ENCODE assay signal across 1 cellular context in genomic region chr3:153161714-153162512, GRCh38.
TF ChIP-seq lines count a peak whose summit lies in the region.

RAP2B (plus strand) TSS chr3:153162226; CDS start chr3:153162694, 468 bp downstream.

TF ChIP-seq in K562, 482 proteins besides CTCF, POLR2A, EP300 and RAD21 (continued from another document and continues in another):
- TF ChIP-seq, protein P1, sequence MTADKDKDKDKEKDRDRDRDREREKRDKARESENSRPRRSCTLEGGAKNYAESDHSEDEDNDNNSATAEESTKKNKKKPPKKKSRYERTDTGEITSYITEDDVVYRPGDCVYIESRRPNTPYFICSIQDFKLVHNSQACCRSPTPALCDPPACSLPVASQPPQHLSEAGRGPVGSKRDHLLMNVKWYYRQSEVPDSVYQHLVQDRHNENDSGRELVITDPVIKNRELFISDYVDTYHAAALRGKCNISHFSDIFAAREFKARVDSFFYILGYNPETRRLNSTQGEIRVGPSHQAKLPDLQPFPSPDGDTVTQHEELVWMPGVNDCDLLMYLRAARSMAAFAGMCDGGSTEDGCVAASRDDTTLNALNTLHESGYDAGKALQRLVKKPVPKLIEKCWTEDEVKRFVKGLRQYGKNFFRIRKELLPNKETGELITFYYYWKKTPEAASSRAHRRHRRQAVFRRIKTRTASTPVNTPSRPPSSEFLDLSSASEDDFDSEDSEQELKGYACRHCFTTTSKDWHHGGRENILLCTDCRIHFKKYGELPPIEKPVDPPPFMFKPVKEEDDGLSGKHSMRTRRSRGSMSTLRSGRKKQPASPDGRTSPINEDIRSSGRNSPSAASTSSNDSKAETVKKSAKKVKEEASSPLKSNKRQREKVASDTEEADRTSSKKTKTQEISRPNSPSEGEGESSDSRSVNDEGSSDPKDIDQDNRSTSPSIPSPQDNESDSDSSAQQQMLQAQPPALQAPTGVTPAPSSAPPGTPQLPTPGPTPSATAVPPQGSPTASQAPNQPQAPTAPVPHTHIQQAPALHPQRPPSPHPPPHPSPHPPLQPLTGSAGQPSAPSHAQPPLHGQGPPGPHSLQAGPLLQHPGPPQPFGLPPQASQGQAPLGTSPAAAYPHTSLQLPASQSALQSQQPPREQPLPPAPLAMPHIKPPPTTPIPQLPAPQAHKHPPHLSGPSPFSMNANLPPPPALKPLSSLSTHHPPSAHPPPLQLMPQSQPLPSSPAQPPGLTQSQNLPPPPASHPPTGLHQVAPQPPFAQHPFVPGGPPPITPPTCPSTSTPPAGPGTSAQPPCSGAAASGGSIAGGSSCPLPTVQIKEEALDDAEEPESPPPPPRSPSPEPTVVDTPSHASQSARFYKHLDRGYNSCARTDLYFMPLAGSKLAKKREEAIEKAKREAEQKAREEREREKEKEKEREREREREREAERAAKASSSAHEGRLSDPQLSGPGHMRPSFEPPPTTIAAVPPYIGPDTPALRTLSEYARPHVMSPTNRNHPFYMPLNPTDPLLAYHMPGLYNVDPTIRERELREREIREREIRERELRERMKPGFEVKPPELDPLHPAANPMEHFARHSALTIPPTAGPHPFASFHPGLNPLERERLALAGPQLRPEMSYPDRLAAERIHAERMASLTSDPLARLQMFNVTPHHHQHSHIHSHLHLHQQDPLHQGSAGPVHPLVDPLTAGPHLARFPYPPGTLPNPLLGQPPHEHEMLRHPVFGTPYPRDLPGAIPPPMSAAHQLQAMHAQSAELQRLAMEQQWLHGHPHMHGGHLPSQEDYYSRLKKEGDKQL (CRISPR knock-in tag; IDR thresholded peaks at IDR 0.05; ENCODE audit: borderline replicate concordance): no peak
- TF ChIP-seq XRCC5 (IDR thresholded peaks at IDR 0.05; ENCODE audit: low read depth, low read length) (no peak), PYGO2 (tag; IDR thresholded peaks at IDR 0.05) (no peak), EWSR1 (IDR thresholded peaks at IDR 0.05; ENCODE audit: borderline replicate concordance, low read depth, partially characterized antibody) (no peak), TEAD1 (CRISPR knock-in tag; IDR thresholded peaks at IDR 0.05) (peak in 1 of 2 experiments; percentile 18; a peak in 1 of 4 replicates), ZNF124 (CRISPR knock-in tag; IDR thresholded peaks at IDR 0.05) (no peak), ZBTB8A (IDR thresholded peaks at IDR 0.05; ENCODE audit: partially characterized antibody) (no peak), RBBP5 (IDR thresholded peaks at IDR 0.05; ENCODE audit: borderline replicate concordance, insufficient read depth, low read length, poor library complexity, severe bottlenecking) (no peak), SMARCE1 (IDR thresholded peaks at IDR 0.05) (no peak), PHF21A (IDR thresholded peaks at IDR 0.05; ENCODE audit: borderline replicate concordance, low read depth) (no peak), NR2F6 (CRISPR knock-in tag; IDR thresholded peaks at IDR 0.05) (no peak), IRF1 (CRISPR knock-in tag; IDR thresholded peaks at IDR 0.05; ENCODE audit: borderline replicate concordance) (no peak), RBFOX2 (IDR thresholded peaks at IDR 0.05; ENCODE audit: low read depth, low read length) (peak; percentile 86), NCOA4 (IDR thresholded peaks at IDR 0.05; ENCODE audit: partially characterized antibody) (no peak), PURB (CRISPR knock-in tag; IDR thresholded peaks at IDR 0.05; ENCODE audit: low read depth) (no peak), MCM7 (IDR thresholded peaks at IDR 0.05) (no peak), ELK3 (CRISPR knock-in tag; IDR thresholded peaks at IDR 0.05) (no peak), HMG20A (CRISPR knock-in tag; conservative IDR thresholded peaks at IDR 0.05) (no peak), ZNF586 (CRISPR knock-in tag; conservative IDR thresholded peaks at IDR 0.05) (no peak), SAP30 (IDR thresholded peaks at IDR 0.05; ENCODE audit: borderline replicate concordance, insufficient read depth, low read depth, low read length, poor library complexity, severe bottlenecking) (peak; percentile 82), YBX1 (IDR thresholded peaks at IDR 0.05) (no peak), TRIM25 (IDR thresholded peaks at IDR 0.05; ENCODE audit: borderline replicate concordance) (no peak), CXXC5 (CRISPR knock-in tag; IDR thresholded peaks at IDR 0.05) (peak; percentile 84), EZH2 (IDR thresholded peaks at IDR 0.05; ENCODE audit: borderline replicate concordance, low read depth, low read length) (no peak), KDM1A (IDR thresholded peaks at IDR 0.05) (no peak), TAF7 (tag; IDR thresholded peaks at IDR 0.05) (no peak), NCOA2 (IDR thresholded peaks at IDR 0.05; ENCODE audit: partially characterized antibody in 2 of 2) (no peak), DEAF1 (CRISPR knock-in tag; IDR thresholded peaks at IDR 0.05) (no peak), NR3C1 (CRISPR knock-in tag; IDR thresholded peaks at IDR 0.05) (peak; percentile 92), ARHGAP35 (IDR thresholded peaks at IDR 0.05; ENCODE audit: partially characterized antibody) (no peak), FIP1L1 (IDR thresholded peaks at IDR 0.05; ENCODE audit: low read depth, low read length, poor library complexity, severe bottlenecking) (peak; percentile 71), CHD4 (IDR thresholded peaks at IDR 0.05; ENCODE audit: insufficient read depth, insufficient replicate concordance, low read depth, low read length, poor library complexity, severe bottlenecking) (no peak), MBD2 (IDR thresholded peaks at IDR 0.05; ENCODE audit: borderline replicate concordance, low read depth) (peak; percentile 66; the same call in 1 of the 2 replicates), STAT5A (IDR thresholded peaks at IDR 0.05; ENCODE audit: borderline replicate concordance, low read length) (no peak), FOXA1 (IDR thresholded peaks at IDR 0.05; ENCODE audit: borderline replicate concordance) (no peak)
- TF ChIP-seq, protein P2, sequence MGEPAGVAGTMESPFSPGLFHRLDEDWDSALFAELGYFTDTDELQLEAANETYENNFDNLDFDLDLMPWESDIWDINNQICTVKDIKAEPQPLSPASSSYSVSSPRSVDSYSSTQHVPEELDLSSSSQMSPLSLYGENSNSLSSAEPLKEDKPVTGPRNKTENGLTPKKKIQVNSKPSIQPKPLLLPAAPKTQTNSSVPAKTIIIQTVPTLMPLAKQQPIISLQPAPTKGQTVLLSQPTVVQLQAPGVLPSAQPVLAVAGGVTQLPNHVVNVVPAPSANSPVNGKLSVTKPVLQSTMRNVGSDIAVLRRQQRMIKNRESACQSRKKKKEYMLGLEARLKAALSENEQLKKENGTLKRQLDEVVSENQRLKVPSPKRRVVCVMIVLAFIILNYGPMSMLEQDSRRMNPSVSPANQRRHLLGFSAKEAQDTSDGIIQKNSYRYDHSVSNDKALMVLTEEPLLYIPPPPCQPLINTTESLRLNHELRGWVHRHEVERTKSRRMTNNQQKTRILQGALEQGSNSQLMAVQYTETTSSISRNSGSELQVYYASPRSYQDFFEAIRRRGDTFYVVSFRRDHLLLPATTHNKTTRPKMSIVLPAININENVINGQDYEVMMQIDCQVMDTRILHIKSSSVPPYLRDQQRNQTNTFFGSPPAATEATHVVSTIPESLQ (CRISPR knock-in tag; IDR thresholded peaks at IDR 0.05): no peak; the same call in 1 of the 2 replicates
- TF ChIP-seq, protein P3, sequence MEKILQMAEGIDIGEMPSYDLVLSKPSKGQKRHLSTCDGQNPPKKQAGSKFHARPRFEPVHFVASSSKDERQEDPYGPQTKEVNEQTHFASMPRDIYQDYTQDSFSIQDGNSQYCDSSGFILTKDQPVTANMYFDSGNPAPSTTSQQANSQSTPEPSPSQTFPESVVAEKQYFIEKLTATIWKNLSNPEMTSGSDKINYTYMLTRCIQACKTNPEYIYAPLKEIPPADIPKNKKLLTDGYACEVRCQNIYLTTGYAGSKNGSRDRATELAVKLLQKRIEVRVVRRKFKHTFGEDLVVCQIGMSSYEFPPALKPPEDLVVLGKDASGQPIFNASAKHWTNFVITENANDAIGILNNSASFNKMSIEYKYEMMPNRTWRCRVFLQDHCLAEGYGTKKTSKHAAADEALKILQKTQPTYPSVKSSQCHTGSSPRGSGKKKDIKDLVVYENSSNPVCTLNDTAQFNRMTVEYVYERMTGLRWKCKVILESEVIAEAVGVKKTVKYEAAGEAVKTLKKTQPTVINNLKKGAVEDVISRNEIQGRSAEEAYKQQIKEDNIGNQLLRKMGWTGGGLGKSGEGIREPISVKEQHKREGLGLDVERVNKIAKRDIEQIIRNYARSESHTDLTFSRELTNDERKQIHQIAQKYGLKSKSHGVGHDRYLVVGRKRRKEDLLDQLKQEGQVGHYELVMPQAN (IDR thresholded peaks at IDR 0.05; ENCODE audit: borderline replicate concordance): peak; percentile 80
- TF ChIP-seq, protein P4, sequence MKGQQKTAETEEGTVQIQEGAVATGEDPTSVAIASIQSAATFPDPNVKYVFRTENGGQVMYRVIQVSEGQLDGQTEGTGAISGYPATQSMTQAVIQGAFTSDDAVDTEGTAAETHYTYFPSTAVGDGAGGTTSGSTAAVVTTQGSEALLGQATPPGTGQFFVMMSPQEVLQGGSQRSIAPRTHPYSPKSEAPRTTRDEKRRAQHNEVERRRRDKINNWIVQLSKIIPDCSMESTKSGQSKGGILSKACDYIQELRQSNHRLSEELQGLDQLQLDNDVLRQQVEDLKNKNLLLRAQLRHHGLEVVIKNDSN (CRISPR knock-in tag; IDR thresholded peaks at IDR 0.05): peak; percentile 48; the same call in 1 of the 2 replicates
- TF ChIP-seq, protein P5, sequence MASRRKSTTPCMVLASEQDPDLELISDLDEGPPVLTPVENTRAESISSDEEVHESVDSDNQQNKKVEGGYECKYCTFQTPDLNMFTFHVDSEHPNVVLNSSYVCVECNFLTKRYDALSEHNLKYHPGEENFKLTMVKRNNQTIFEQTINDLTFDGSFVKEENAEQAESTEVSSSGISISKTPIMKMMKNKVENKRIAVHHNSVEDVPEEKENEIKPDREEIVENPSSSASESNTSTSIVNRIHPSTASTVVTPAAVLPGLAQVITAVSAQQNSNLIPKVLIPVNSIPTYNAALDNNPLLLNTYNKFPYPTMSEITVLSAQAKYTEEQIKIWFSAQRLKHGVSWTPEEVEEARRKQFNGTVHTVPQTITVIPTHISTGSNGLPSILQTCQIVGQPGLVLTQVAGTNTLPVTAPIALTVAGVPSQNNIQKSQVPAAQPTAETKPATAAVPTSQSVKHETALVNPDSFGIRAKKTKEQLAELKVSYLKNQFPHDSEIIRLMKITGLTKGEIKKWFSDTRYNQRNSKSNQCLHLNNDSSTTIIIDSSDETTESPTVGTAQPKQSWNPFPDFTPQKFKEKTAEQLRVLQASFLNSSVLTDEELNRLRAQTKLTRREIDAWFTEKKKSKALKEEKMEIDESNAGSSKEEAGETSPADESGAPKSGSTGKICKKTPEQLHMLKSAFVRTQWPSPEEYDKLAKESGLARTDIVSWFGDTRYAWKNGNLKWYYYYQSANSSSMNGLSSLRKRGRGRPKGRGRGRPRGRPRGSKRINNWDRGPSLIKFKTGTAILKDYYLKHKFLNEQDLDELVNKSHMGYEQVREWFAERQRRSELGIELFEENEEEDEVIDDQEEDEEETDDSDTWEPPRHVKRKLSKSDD (conservative IDR thresholded peaks at IDR 0.05; ENCODE audit: low read length): no peak
- TF ChIP-seq, protein P6, sequence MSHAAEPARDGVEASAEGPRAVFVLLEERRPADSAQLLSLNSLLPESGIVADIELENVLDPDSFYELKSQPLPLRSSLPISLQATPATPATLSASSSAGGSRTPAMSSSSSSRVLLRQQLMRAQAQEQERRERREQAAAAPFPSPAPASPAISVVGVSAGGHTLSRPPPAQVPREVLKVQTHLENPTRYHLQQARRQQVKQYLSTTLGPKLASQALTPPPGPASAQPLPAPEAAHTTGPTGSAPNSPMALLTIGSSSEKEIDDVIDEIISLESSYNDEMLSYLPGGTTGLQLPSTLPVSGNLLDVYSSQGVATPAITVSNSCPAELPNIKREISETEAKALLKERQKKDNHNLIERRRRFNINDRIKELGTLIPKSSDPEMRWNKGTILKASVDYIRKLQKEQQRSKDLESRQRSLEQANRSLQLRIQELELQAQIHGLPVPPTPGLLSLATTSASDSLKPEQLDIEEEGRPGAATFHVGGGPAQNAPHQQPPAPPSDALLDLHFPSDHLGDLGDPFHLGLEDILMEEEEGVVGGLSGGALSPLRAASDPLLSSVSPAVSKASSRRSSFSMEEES (CRISPR knock-in tag; IDR thresholded peaks at IDR 0.05): no peak
